12 cellular contexts compared by ENCODE assay signal in the genomic region with DNA sequence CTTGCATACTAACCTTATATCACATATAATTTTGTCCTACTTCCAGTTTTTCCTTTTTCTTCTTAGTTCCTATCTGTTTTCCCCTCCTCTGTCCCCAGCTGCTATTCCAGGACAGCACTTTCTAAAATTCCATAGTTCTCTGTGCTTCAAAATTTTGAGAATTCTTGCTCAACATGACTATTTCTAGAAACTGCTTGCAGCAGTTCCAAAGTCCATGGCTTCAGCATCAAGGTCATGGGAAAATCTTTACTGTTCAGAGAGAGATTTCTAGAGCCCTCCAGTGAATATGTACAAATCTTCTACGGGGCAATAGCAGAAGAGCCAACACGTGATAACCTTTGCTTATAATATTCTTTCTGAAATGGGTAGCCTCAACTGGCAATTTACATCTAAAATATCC.
DNase-seq lines count a peak whose midpoint lies in the region; ATAC-seq and TF ChIP-seq lines count a peak whose summit lies in the region.
"Had no signal": no experiment of that assay in that cellular context is flagged by ENCODE, and none has a peak within 500 bp of the region (broad histone marks: within the 10 kb centered on the region; RNA-seq: fewer than 3 reads in every experiment).

No MANE protein-coding gene starts in this region.

- H3K27ac ChIP-seq in left ventricle myocardium inferior (replicated peaks), result peak overlapping the region; percentile 72
- peak overlapping the region; percentile 40 for H3K27ac ChIP-seq in upper lobe of right lung
- H3K27ac ChIP-seq in GM23338 (ENCODE audit: low read depth), result no peak overlapping the region
- H3K27ac ChIP-seq: BLaER1 treated with 17β-estradiol and CSF1 and Interleukin-3, amounts not matched to agents 10 nM and 100 nM; PC-9 had no signal

- no peaks in the 10 kb centered on the region for H3K9me2 ChIP-seq in GM23338 (ENCODE audit: insufficient read depth)

- H3K79me2 ChIP-seq in GM23338 (replicated peaks; ENCODE audit: insufficient read depth), result no peaks in the 10 kb centered on the region

- no peak overlapping the region for H2AFZ ChIP-seq in GM23338
- H2AFZ ChIP-seq: PC-9 had no signal

- TF ChIP-seq CTCF in left ventricle myocardium inferior (IDR thresholded peaks at IDR 0.05; ENCODE audit: borderline replicate concordance) (no peak), osteocyte (IDR thresholded peaks at IDR 0.05) (no peak), upper lobe of right lung (IDR thresholded peaks at IDR 0.05) (no peak), GM23338 (conservative IDR thresholded peaks at IDR 0.05; ENCODE audit: low read depth in 2 of 2) (no peak)

- H3F3A ChIP-seq in GM23338 (replicated peaks; ENCODE audit: low read depth), result no peaks in the 10 kb centered on the region

- peaks cover 33% of the 10 kb centered on the region for H3K4me1 Mint-ChIP-seq in osteocyte (ENCODE audit: unreplicated experiment)
- H3K4me1 Mint-ChIP-seq in immature natural killer cell, result no peaks in the 10 kb centered on the region
- H3K4me1 Mint-ChIP-seq in GM23338, result no peaks in the 10 kb centered on the region; the same call in 2 of the 3 replicates

- H3K27me3 Mint-ChIP-seq in osteocyte (ENCODE audit: unreplicated experiment) (no peaks in the 10 kb centered on the region), immature natural killer cell (ENCODE audit: low read depth in 3 of 3) (peaks cover 0 to 2% (median 0%) of the 10 kb centered on the region in 3 donors), GM23338 (ENCODE audit: insufficient read depth, low read depth, poor library complexity) (peaks cover 2% of the 10 kb centered on the region)

- intact Hi-C loops in left ventricle myocardium inferior (cut with micrococcal nuclease) (no loop called here), upper lobe of right lung (cut with DNase I) (no loop called here)

- H3K36me3 ChIP-seq in left ventricle myocardium inferior, result no peaks in the 10 kb centered on the region
- H3K36me3 ChIP-seq in upper lobe of right lung, result no peaks in the 10 kb centered on the region
- no peaks in the 10 kb centered on the region for H3K36me3 ChIP-seq in GM23338 (ENCODE audit: insufficient read depth)
- H3K36me3 ChIP-seq: BLaER1 treated with 17β-estradiol and CSF1 and Interleukin-3, amounts not matched to agents 10 nM and 100 nM had no signal

- no peak overlapping the region for H3K4me3 Mint-ChIP-seq in osteocyte (ENCODE audit: unreplicated experiment)
- H3K4me3 Mint-ChIP-seq in immature natural killer cell, result no peak overlapping the region
- no peak overlapping the region for H3K4me3 Mint-ChIP-seq in GM23338

- H3K9me3 Mint-ChIP-seq in osteocyte (ENCODE audit: unreplicated experiment), result no peaks in the 10 kb centered on the region
- H3K9me3 Mint-ChIP-seq in immature natural killer cell, result no peaks in the 10 kb centered on the region
- H3K9me3 Mint-ChIP-seq in GM23338, result no peaks in the 10 kb centered on the region

- H3K4me2 ChIP-seq in GM23338, result no peak overlapping the region
- H3K4me2 ChIP-seq: BLaER1 treated with 17β-estradiol and CSF1 and Interleukin-3, amounts not matched to agents 10 nM and 100 nM; PC-9 had no signal

- no peaks in the 10 kb centered on the region for H4K20me1 ChIP-seq in GM23338 (replicated peaks; ENCODE audit: insufficient read depth)
- H4K20me1 ChIP-seq: BLaER1 treated with 17β-estradiol and CSF1 and Interleukin-3, amounts not matched to agents 10 nM and 100 nM had no signal

- H3K9me3 ChIP-seq in left ventricle myocardium inferior (replicated peaks) (no peaks in the 10 kb centered on the region), upper lobe of right lung (no peaks in the 10 kb centered on the region)

- peak overlapping the region; percentile 35 for H3K27ac Mint-ChIP-seq in osteocyte (ENCODE audit: unreplicated experiment)
- H3K27ac Mint-ChIP-seq in immature natural killer cell, result no peak overlapping the region
- no peak overlapping the region for H3K27ac Mint-ChIP-seq in GM23338

- no peak for ATAC-seq in upper lobe of right lung
- no peak for ATAC-seq in GM23338

- H3K4me3 ChIP-seq in left ventricle myocardium inferior (no peak overlapping the region), upper lobe of right lung (no peak overlapping the region), GM23338 (no peak overlapping the region)
- H3K4me3 ChIP-seq: BLaER1 treated with 17β-estradiol and CSF1 and Interleukin-3, amounts not matched to agents 10 nM and 100 nM; PC-9 had no signal

- DNase-seq in amniotic epithelial cell (ENCODE audit: low read depth) (peak; percentile 37), left ventricle myocardium inferior (no peak), osteocyte (ENCODE audit: extremely low spot score, unreplicated experiment) (no peak), upper lobe of right lung (no peak), NCI-H69 (lab: John Stamatoyannopoulos, UW) (no peak), immature natural killer cell (no peak), GM23338 (ENCODE audit: low spot score) (no peak)
- DNase-seq: DMS 273 treated with DMSO at 0.1 percent for 48 hours, NCI-H2107, NCI-H226, PC-9 had no signal

- H3K36me3 Mint-ChIP-seq in osteocyte (ENCODE audit: unreplicated experiment), result no peaks in the 10 kb centered on the region
- peaks cover 6 to 8% (median 8%) of the 10 kb centered on the region in 3 donors for H3K36me3 Mint-ChIP-seq in immature natural killer cell
- no peaks in the 10 kb centered on the region for H3K36me3 Mint-ChIP-seq in GM23338 (ENCODE audit: low read depth)

- no peaks in the 10 kb centered on the region for H3K27me3 ChIP-seq in left ventricle myocardium inferior (ENCODE audit: low read depth)
- H3K27me3 ChIP-seq in upper lobe of right lung, result no peaks in the 10 kb centered on the region
- no peaks in the 10 kb centered on the region for H3K27me3 ChIP-seq in GM23338 (ENCODE audit: insufficient read depth)
- H3K27me3 ChIP-seq: BLaER1 treated with 17β-estradiol and CSF1 and Interleukin-3, amounts not matched to agents 10 nM and 100 nM had no signal

- H3K4me1 ChIP-seq in left ventricle myocardium inferior (peaks cover 53% of the 10 kb centered on the region), upper lobe of right lung (peaks cover 17% of the 10 kb centered on the region), GM23338 (ENCODE audit: insufficient read depth) (peaks cover 6% of the 10 kb centered on the region; the same call in 1 of the 2 replicates)
- H3K4me1 ChIP-seq: BLaER1 treated with 17β-estradiol and CSF1 and Interleukin-3, amounts not matched to agents 10 nM and 100 nM had no signal

TF ChIP-seq in GM23338, 12 proteins besides CTCF, POLR2A, EP300 and RAD21 (continues in another document):
- TF ChIP-seq NANOG (IDR thresholded peaks at IDR 0.05; ENCODE audit: borderline replicate concordance) (no peak), EZH2 (IDR thresholded peaks at IDR 0.05; ENCODE audit: low read depth, unreplicated experiment) (no peak), JUNB (IDR thresholded peaks at IDR 0.05; ENCODE audit: unreplicated experiment) (no peak), ZNF331 (CRISPR knock-in tag; IDR thresholded peaks at IDR 0.05; ENCODE audit: low read depth) (no peak)
